In genomic region chr5:72248352-72249032, GRCh38 we compare ENCODE assay signal across 9 cellular contexts.
DNase-seq lines count a peak whose midpoint lies in the region; ATAC-seq and TF ChIP-seq lines count a peak whose summit lies in the region.
"Had no signal": no experiment of that assay in that cellular context is flagged by ENCODE, and none has a peak within 500 bp of the region (broad histone marks: within the 10 kb centered on the region; RNA-seq: fewer than 3 reads in every experiment).

No MANE protein-coding gene starts in this region.

- intact Hi-C loops in posterior cingulate gyrus (cut with DNase I) = loop anchor here (5.0 to 10.0 kb wide), 2 partner anchors 59 to 64 kb away; no protein-coding TSS in a partner anchor
- intact Hi-C loops in CD14-positive monocyte (cut with micrococcal nuclease) = no loop called here

- H3K4me3 Mint-ChIP-seq in effector memory CD8-positive, alpha-beta T cell = no peak overlapping the region
- no peak overlapping the region for H3K4me3 Mint-ChIP-seq in CD14-positive monocyte

- no peak for TF ChIP-seq CTCF in CD14-positive monocyte (IDR thresholded peaks at IDR 0.05)

- no peaks in the 10 kb centered on the region for H3K27me3 Mint-ChIP-seq in effector memory CD8-positive, alpha-beta T cell
- no peaks in the 10 kb centered on the region for H3K27me3 Mint-ChIP-seq in CD14-positive monocyte (ENCODE audit: low read depth in 3 of 3)

- ATAC-seq in HG03097 (IDR thresholded peaks at IDR 0.05; ENCODE audit: low FRiP score, unreplicated experiment) = no peak
- ATAC-seq in effector memory CD8-positive, alpha-beta T cell (replicated peaks) = no peak
- ATAC-seq: GM12878 had no signal

- no peak overlapping the region for H3K27ac Mint-ChIP-seq in effector memory CD8-positive, alpha-beta T cell
- H3K27ac Mint-ChIP-seq in CD14-positive monocyte = no peak overlapping the region

- peaks cover 19 to 21% of the 10 kb centered on the region in 2 donors for H3K4me1 Mint-ChIP-seq in effector memory CD8-positive, alpha-beta T cell (ENCODE audit: low read depth in 2 of 2)
- peaks cover 5% of the 10 kb centered on the region for H3K4me1 Mint-ChIP-seq in CD14-positive monocyte

- H3K9me3 Mint-ChIP-seq in effector memory CD8-positive, alpha-beta T cell = no peaks in the 10 kb centered on the region
- H3K9me3 Mint-ChIP-seq in CD14-positive monocyte = no peaks in the 10 kb centered on the region

- DNase-seq in DMS79 treated with DMSO at 0.1 percent for 48 hours (lab: John Stamatoyannopoulos, UW) (peak; percentile 47), RKO (ENCODE audit: low spot score) (peak; percentile 68), fibroblast of peridontal ligament (ENCODE audit: extremely low read depth) (peak; percentile 93), putamen (ENCODE audit: low spot score) (peak; percentile 80), posterior cingulate gyrus (no peak), CD14-positive monocyte (ENCODE audit: low spot score) (no peak)
- DNase-seq in effector memory CD8-positive, alpha-beta T cell = no peak

- no peaks in the 10 kb centered on the region for H3K36me3 Mint-ChIP-seq in effector memory CD8-positive, alpha-beta T cell (ENCODE audit: insufficient read depth)
- H3K36me3 Mint-ChIP-seq in CD14-positive monocyte = peaks cover 12 to 14% of the 10 kb centered on the region in 2 donors

Comparison
In these comparisons a context has a peak if more than half of its experiments do, and no peak if none do; other contexts are left out.
1. DNase-seq: peak in DMS79 treated with DMSO at 0.1 percent for 48 hours (single experiment), RKO (single experiment), fibroblast of peridontal ligament (single experiment) and putamen (single experiment); none in posterior cingulate gyrus (0 of 10), effector memory CD8-positive, alpha-beta T cell (0 of 3) and CD14-positive monocyte (single experiment).